41 cellular contexts compared by ENCODE assay signal in genomic region chr10:49686651-49687050, GRCh38. TPM values are rescaled to one million over a fixed set of nuclear protein-coding genes. Genes with fewer than 3 reads are reported as not detected.
"Had no signal": no experiment of that assay in that cellular context is flagged by ENCODE, and none has a peak within 500 bp of the region (broad histone marks: within the 10 kb centered on the region; RNA-seq: fewer than 3 reads in every experiment).

No MANE protein-coding gene starts in this region.

- H3K36me3 ChIP-seq: adrenal gland, breast epithelium, Peyer's patch, SJSA1 had no signal

- H3K4me2 ChIP-seq: KMS-11 had no signal

- H3K4me1 ChIP-seq: adrenal gland, body of pancreas, breast epithelium, Peyer's patch, SJSA1 had no signal

- H3K9ac ChIP-seq: KMS-11 had no signal

- DNase-seq: activated B cell treated with CpG ODN at 0.5 μM for 24 hours; activated CD4-positive, alpha-beta memory T cell treated with anti-CD3 and anti-CD28 coated beads for 36 hours; activated CD4-positive, alpha-beta T cell treated with anti-CD3 and anti-CD28 coated beads for 4 hours; activated CD4-positive, alpha-beta T cell treated with anti-CD3 and anti-CD28 coated beads, Interleukin-2, amount 50 U/mL, for 1 hour; activated CD4-positive, CD25-positive, alpha-beta regulatory T cell treated with anti-CD3 and anti-CD28 coated beads, Interleukin-2, amount 50 U/mL, for 72 hours; activated CD8-positive, alpha-beta memory T cell treated with anti-CD3 and anti-CD28 coated beads, Interleukin-2, amount 50 U/mL, for 4 hours; activated gamma-delta T cell treated with Interleukin-2 at 50 U/mL for 16 hours; activated naive CD4-positive, alpha-beta T cell treated with anti-CD3 and anti-CD28 coated beads for 36 hours; activated T-cell treated with anti-CD3 and anti-CD28 coated beads for 4 hours; activated T-cell treated with anti-CD3 and anti-CD28 coated beads, Interleukin-2, amount 50 U/mL, for 4 hours; adrenal gland; body of pancreas; MM.1S; MV-4-11; NCI-H1092; NCI-H1436 treated with DMSO at 0.1 percent for 48 hours; NCI-H1694 treated with DMSO at 0.1 percent for 48 hours; NCI-H2029 treated with DMSO at 0.1 percent for 48 hours; NCI-H2107; NCI-H2171; NCI-H510A; NCI-H526; NCI-H748 treated with DMSO at 0.1 percent for 48 hours; NK-92 treated with Interleukin-12 subunit alpha and Interleukin-12 subunit beta, amount 100 ng/mL, for 24 hours; PC-3; Peyer's patch; RPMI8226; SHP77 treated with DMSO at 0.1 percent for 48 hours; SW 1271; T-helper 1 cell; T-helper 2 cell; T-helper 9 cell had no signal

- H3K27ac ChIP-seq: adrenal gland, body of pancreas, breast epithelium, KMS-11, Peyer's patch, SJSA1, VCaP had no signal

- H3K4me3 ChIP-seq: adrenal gland, body of pancreas, breast epithelium, Peyer's patch, SJSA1 had no signal

- H3K27me3 ChIP-seq: Peyer's patch had no signal

- H3K9me3 ChIP-seq: adrenal gland, body of pancreas, Peyer's patch had no signal

RNA-seq across cellular contexts. Expression of gene C10orf53, which starts 7.2 kb away (rescaled TPM):
- total RNA-seq: activated B cell treated with CpG ODN at 0.5 μM for 24 hours; activated CD4-positive, alpha-beta memory T cell treated with anti-CD3 and anti-CD28 coated beads for 36 hours; activated naive CD4-positive, alpha-beta T cell treated with anti-CD3 and anti-CD28 coated beads for 36 hours; activated naive CD4-positive, alpha-beta T cell treated with anti-CD3 and anti-CD28 coated beads, Interleukin-2, amount 50 U/mL, for 72 hours; activated T-cell treated with anti-CD3 and anti-CD28 coated beads, Interleukin-2, amount 50 U/mL, for 4 hours; activated T-helper 1 cell treated with anti-CD3 and anti-CD28 coated beads, Interleukin-12 subunit alpha, Interleukin-12 subunit beta, Interleukin-2, Interleukin-4 antibody, amounts not matched to agents 30 ng/mL and 10 ng/mL and 1 ng/mL, durations not matched to agents 14 hours and 24 hours and 36 hours; adrenal gland; astrocyte; body of pancreas; breast epithelium; cardiac septum; LHCN-M2; PC-3; Peyer's patch; SJSA1 had no signal
- polyA plus RNA-seq: adrenal gland had no signal
